In the genomic region with DNA sequence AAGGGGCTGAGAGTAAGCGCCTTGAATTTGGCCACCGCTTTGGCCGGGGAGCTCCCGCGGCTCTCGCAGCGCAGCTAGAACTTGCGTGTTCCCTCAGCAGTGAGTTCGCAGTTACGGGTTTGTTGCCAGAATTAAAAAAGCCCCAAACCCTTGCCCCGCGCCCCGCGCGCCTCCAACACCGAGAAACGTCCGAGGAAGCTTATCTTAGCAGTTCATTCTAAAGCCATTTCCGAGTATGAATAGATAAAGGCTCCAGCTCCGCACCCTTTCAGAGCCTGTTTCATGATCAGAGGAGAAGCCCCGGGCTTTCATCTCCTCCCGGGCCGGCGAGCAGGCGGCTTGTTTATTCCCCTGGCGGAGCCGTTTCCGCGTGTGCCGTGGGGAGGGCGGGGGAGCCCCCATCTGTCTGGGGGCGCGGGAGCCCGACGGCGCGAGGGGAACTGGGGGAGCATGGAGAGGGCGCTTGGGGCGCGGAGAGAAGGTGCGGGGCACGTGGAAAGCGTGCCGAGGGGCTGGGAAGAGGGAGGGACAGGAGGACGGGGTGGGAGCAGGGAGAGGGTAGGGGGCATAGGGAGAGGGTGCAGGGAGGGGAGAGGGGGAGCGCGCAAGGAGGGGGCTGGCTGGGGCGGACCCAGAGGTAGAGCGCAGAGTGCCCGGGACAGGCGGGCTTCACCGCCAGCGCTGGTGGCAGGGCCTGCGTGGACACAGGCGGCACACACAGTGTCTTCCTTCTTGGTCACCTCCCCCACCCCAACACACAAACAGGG, we compare ENCODE assay signal across 9 cellular contexts. TPM values are rescaled to one million over a fixed set of nuclear protein-coding genes. Genes with fewer than 3 reads are reported as not detected.
A peak's percentile ranks its signal among the peaks of the same experiment; 100 is the strongest.
DNase-seq lines count a peak whose midpoint lies in the region; ATAC-seq and TF ChIP-seq lines count a peak whose summit lies in the region.
"Had no signal": no experiment of that assay in that cellular context is flagged by ENCODE, and none has a peak within 500 bp of the region (broad histone marks: within the 10 kb centered on the region; RNA-seq: fewer than 3 reads in every experiment).

No MANE protein-coding gene starts in this region.

- peaks cover 96% of the 10 kb centered on the region for H3K27me3 ChIP-seq in left ventricle myocardium inferior (ENCODE audit: low read depth)
- H3K27me3 ChIP-seq in uterus = peaks cover 4 to 22% of the 10 kb centered on the region in 2 donors

- H3K4me3 ChIP-seq in left ventricle myocardium inferior (peak overlapping the region; percentile 44), astrocyte of the cerebellum (ENCODE audit: low read depth, low read length) (peak overlapping the region; percentile 5), mucosa of descending colon (no peak overlapping the region), uterus (no peak overlapping the region)

- H3K36me3 ChIP-seq in left ventricle myocardium inferior (no peaks in the 10 kb centered on the region), mucosa of descending colon (ENCODE audit: low read depth) (no peaks in the 10 kb centered on the region), uterus (no peaks in the 10 kb centered on the region)

- H3K4me1 ChIP-seq in left ventricle myocardium inferior = peaks cover 15% of the 10 kb centered on the region
- peaks cover 8% of the 10 kb centered on the region for H3K4me1 ChIP-seq in mucosa of descending colon (ENCODE audit: low read depth)
- H3K4me1 ChIP-seq in uterus = peaks cover 0 to 8% of the 10 kb centered on the region in 2 donors

- intact Hi-C loops in left ventricle myocardium inferior (cut with micrococcal nuclease) (no loop called here), left ventricle myocardium superior (cut with micrococcal nuclease) (no loop called here), mucosa of descending colon (cut with DNase I, micrococcal nuclease) (no loop called here), uterus (cut with DNase I; ENCODE audit: low total_unique reads) (no loop called here)

- H3K9me3 ChIP-seq in left ventricle myocardium inferior (replicated peaks) = no peaks in the 10 kb centered on the region
- no peaks in the 10 kb centered on the region for H3K9me3 ChIP-seq in mucosa of descending colon
- no peaks in the 10 kb centered on the region for H3K9me3 ChIP-seq in uterus

- TF ChIP-seq POLR2A in uterus (IDR thresholded peaks at IDR 0.05) = no peak

- H3K27ac ChIP-seq in left ventricle myocardium inferior (replicated peaks) (no peak overlapping the region), uterus (no peak overlapping the region)

- ATAC-seq in left ventricle myocardium superior (no peak), mucosa of descending colon (peak; percentile 54), HG02981 (IDR thresholded peaks at IDR 0.05; ENCODE audit: unreplicated experiment) (no peak)
- ATAC-seq: esophagus mucosa had no signal

- in situ Hi-C loops in astrocyte of the cerebellum (cut with HindIII; ENCODE audit: low sequenced_read_pairs) = no loop called here

- DNase-seq in left ventricle myocardium inferior (no peak), left ventricle myocardium superior (no peak), astrocyte of the cerebellum (ENCODE audit: low read depth) (no peak), mucosa of descending colon (no peak), uterus (no peak), CD1c-positive myeloid dendritic cell (ENCODE audit: extremely low spot score) (no peak)
- DNase-seq in activated CD4-positive, CD25-positive, alpha-beta regulatory T cell (lab: John Stamatoyannopoulos, UW) = no peak

- TF ChIP-seq CTCF in left ventricle myocardium inferior (IDR thresholded peaks at IDR 0.05; ENCODE audit: borderline replicate concordance) (no peak), astrocyte of the cerebellum (IDR thresholded peaks at IDR 0.05; ENCODE audit: low read depth, low read length, missing control alignments) (no peak), mucosa of descending colon (IDR thresholded peaks at IDR 0.05) (no peak), uterus (IDR thresholded peaks at IDR 0.05) (no peak)

RNA-seq across cellular contexts. Expression of a gene that starts 9.9 kb away (rescaled TPM):
- total RNA-seq in left ventricle myocardium inferior (not detected), left ventricle myocardium superior (not detected), mucosa of descending colon (not detected), uterus (not detected)
- total RNA-seq: esophagus mucosa had no signal

Comparison
In these comparisons a context has a peak if more than half of its experiments do, and no peak if none do; other contexts are left out.
1. H3K4me3 ChIP-seq: peak in left ventricle myocardium inferior (single experiment) and astrocyte of the cerebellum (single experiment); none in mucosa of descending colon (single experiment) and uterus (0 of 2).